Comparison of ENCODE assay signal across 1 cellular context in the genomic region with DNA sequence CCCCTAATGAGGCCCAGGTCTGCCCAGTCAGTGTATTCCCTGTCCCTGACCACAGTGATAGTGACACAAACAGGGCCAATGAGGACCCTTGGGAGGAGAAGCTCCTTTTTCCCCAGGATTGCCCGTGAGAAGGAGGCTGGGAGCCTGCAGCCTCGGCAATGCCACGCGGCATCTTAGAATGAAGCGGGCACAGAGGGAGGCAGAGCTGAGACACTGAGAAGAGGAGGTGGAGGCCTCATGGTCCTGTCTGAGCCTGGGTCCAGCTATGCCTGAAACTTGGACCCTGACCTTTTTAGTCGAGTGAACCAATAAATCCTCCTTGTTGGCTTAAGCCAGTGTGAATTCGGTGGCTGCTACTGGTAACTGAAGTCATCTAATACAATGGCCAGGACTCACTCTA.
TF ChIP-seq lines count a peak whose summit lies in the region.

No MANE protein-coding gene starts in this region.

TF ChIP-seq in HepG2, 621 proteins besides CTCF, POLR2A, EP300 and RAD21 (continued from another document and continues in another):
- TF ChIP-seq, protein P1, sequence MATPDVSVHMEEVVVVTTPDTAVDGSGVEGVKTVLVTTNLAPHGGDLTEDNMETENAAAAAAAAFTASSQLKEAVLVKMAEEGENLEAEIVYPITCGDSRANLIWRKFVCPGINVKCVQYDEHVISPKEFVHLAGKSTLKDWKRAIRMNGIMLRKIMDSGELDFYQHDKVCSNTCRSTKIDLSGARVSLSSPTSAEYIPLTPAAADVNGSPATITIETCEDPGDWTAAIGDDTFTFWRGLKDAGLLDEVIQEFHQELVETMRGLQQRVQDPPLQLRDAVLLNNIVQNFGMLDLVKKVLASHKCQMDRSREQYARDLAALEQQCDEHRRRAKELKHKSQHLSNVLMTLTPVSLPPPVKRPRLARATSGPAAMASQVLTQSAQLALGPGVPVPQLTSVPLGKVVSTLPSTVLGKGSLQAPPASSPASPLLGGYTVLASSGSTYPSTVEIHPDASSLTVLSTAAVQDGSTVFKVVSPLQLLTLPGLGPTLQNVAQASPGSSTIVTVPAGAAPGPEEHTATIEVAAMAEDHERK (CRISPR knock-in tag; IDR thresholded peaks at IDR 0.05; ENCODE audit: low read depth) = no peak
- no peak for TF ChIP-seq SIX1 (CRISPR knock-in tag; IDR thresholded peaks at IDR 0.05; ENCODE audit: borderline replicate concordance)
- TF ChIP-seq CEBPG (CRISPR knock-in tag; IDR thresholded peaks at IDR 0.05) = no peak
- TF ChIP-seq, protein P2, sequence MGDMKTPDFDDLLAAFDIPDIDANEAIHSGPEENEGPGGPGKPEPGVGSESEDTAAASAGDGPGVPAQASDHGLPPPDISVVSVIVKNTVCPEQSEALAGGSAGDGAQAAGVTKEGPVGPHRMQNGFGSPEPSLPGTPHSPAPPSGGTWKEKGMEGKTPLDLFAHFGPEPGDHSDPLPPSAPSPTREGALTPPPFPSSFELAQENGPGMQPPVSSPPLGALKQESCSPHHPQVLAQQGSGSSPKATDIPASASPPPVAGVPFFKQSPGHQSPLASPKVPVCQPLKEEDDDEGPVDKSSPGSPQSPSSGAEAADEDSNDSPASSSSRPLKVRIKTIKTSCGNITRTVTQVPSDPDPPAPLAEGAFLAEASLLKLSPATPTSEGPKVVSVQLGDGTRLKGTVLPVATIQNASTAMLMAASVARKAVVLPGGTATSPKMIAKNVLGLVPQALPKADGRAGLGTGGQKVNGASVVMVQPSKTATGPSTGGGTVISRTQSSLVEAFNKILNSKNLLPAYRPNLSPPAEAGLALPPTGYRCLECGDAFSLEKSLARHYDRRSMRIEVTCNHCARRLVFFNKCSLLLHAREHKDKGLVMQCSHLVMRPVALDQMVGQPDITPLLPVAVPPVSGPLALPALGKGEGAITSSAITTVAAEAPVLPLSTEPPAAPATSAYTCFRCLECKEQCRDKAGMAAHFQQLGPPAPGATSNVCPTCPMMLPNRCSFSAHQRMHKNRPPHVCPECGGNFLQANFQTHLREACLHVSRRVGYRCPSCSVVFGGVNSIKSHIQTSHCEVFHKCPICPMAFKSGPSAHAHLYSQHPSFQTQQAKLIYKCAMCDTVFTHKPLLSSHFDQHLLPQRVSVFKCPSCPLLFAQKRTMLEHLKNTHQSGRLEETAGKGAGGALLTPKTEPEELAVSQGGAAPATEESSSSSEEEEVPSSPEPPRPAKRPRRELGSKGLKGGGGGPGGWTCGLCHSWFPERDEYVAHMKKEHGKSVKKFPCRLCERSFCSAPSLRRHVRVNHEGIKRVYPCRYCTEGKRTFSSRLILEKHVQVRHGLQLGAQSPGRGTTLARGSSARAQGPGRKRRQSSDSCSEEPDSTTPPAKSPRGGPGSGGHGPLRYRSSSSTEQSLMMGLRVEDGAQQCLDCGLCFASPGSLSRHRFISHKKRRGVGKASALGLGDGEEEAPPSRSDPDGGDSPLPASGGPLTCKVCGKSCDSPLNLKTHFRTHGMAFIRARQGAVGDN (CRISPR knock-in tag; IDR thresholded peaks at IDR 0.05) = peak; percentile 69
- 0 out of 2 replicates have a peak, but pooled peaks have one; percentile 51 for TF ChIP-seq PHF21A (CRISPR knock-in tag; IDR thresholded peaks at IDR 0.05)
- no peak for TF ChIP-seq TP53 (CRISPR knock-in tag; conservative IDR thresholded peaks at IDR 0.05)
- TF ChIP-seq, protein P3, sequence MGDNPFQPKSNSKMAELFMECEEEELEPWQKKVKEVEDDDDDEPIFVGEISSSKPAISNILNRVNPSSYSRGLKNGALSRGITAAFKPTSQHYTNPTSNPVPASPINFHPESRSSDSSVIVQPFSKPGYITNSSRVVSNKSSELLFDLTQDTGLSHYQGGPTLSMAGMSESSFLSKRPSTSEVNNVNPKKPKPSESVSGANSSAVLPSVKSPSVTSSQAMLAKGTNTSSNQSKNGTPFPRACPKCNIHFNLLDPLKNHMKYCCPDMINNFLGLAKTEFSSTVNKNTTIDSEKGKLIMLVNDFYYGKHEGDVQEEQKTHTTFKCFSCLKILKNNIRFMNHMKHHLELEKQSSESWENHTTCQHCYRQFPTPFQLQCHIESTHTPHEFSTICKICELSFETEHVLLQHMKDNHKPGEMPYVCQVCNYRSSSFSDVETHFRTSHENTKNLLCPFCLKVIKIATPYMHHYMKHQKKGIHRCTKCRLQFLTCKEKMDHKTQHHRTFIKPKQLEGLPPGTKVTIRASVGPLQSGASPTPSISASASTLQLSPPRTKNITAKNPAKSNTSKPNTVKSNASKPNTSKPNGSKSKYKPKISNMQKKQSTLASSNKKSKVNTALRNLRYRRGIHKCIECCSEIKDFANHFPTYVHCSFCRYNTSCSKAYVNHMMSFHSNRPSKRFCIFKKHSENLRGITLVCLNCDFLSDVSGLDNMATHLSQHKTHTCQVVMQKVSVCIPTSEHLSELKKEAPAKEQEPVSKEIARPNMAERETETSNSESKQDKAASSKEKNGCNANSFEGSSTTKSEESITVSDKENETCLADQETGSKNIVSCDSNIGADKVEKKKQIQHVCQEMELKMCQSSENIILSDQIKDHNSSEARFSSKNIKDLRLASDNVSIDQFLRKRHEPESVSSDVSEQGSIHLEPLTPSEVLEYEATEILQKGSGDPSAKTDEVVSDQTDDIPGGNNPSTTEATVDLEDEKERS (CRISPR knock-in tag; IDR thresholded peaks at IDR 0.05) = no peak
- TF ChIP-seq BCL6 (CRISPR knock-in tag; IDR thresholded peaks at IDR 0.05) = peak; percentile 23; the same call in 1 of the 2 replicates
- no peak for TF ChIP-seq FOXO1 (CRISPR knock-in tag; IDR thresholded peaks at IDR 0.05)
- TF ChIP-seq ZFY (CRISPR knock-in tag; IDR thresholded peaks at IDR 0.05) = no peak
- TF ChIP-seq GABPA (IDR thresholded peaks at IDR 0.05; ENCODE audit: low read depth, low read length) = no peak
- no peak for TF ChIP-seq GABPA (CRISPR knock-in tag; IDR thresholded peaks at IDR 0.05; ENCODE audit: low read depth)
- no peak for TF ChIP-seq ZNF546 (CRISPR knock-in tag; conservative IDR thresholded peaks at IDR 0.05)
- TF ChIP-seq, protein P4, sequence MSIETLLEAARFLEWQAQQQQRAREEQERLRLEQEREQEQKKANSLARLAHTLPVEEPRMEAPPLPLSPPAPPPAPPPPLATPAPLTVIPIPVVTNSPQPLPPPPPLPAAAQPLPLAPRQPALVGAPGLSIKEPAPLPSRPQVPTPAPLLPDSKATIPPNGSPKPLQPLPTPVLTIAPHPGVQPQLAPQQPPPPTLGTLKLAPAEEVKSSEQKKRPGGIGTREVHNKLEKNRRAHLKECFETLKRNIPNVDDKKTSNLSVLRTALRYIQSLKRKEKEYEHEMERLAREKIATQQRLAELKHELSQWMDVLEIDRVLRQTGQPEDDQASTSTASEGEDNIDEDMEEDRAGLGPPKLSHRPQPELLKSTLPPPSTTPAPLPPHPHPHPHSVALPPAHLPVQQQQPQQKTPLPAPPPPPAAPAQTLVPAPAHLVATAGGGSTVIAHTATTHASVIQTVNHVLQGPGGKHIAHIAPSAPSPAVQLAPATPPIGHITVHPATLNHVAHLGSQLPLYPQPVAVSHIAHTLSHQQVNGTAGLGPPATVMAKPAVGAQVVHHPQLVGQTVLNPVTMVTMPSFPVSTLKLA (IDR thresholded peaks at IDR 0.05) = no peak
- TF ChIP-seq ZNF781 (CRISPR knock-in tag; IDR thresholded peaks at IDR 0.05; ENCODE audit: borderline replicate concordance, not compliant biosample characterization) = no peak
- no peak for TF ChIP-seq ZNF839 (CRISPR knock-in tag; IDR thresholded peaks at IDR 0.05; ENCODE audit: borderline replicate concordance)
- peak; percentile 94 for TF ChIP-seq ZNF329 (CRISPR knock-in tag; IDR thresholded peaks at IDR 0.05; ENCODE audit: low read depth)
- no peak for TF ChIP-seq ZNF180 (CRISPR knock-in tag; IDR thresholded peaks at IDR 0.05; ENCODE audit: borderline replicate concordance, low read depth)
- TF ChIP-seq, protein P5, sequence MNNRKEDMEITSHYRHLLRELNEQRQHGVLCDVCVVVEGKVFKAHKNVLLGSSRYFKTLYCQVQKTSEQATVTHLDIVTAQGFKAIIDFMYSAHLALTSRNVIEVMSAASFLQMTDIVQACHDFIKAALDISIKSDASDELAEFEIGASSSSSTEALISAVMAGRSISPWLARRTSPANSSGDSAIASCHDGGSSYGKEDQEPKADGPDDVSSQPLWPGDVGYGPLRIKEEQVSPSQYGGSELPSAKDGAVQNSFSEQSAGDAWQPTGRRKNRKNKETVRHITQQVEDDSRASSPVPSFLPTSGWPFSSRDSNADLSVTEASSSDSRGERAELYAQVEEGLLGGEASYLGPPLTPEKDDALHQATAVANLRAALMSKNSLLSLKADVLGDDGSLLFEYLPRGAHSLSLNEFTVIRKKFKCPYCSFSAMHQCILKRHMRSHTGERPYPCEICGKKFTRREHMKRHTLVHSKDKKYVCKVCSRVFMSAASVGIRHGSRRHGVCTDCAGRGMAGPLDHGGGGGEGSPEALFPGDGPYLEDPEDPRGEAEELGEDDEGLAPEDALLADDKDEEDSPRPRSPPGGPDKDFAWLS (CRISPR knock-in tag; IDR thresholded peaks at IDR 0.05; ENCODE audit: borderline replicate concordance) = no peak
- TF ChIP-seq ZNF331 (CRISPR knock-in tag; IDR thresholded peaks at IDR 0.05) = no peak
- TF ChIP-seq MED1 (CRISPR knock-in tag; IDR thresholded peaks at IDR 0.05) = no peak
- TF ChIP-seq HOXA5 (CRISPR knock-in tag; IDR thresholded peaks at IDR 0.05) = no peak
- TF ChIP-seq BHLHE40 (IDR thresholded peaks at IDR 0.05; ENCODE audit: low read length) = no peak
- no peak for TF ChIP-seq ZFP82 (CRISPR knock-in tag; IDR thresholded peaks at IDR 0.05; ENCODE audit: borderline replicate concordance)
- no peak for TF ChIP-seq ZNF34 (CRISPR knock-in tag; IDR thresholded peaks at IDR 0.05; ENCODE audit: borderline replicate concordance)
- TF ChIP-seq ZBTB20 (CRISPR knock-in tag; IDR thresholded peaks at IDR 0.05; ENCODE audit: borderline replicate concordance, low read depth) = no peak
- peak; percentile 82 for TF ChIP-seq HNF4A (CRISPR knock-in tag; IDR thresholded peaks at IDR 0.05)
- TF ChIP-seq ZNF572 (CRISPR knock-in tag; IDR thresholded peaks at IDR 0.05) = no peak
- TF ChIP-seq MEIS1 (CRISPR knock-in tag; IDR thresholded peaks at IDR 0.05; ENCODE audit: borderline replicate concordance) = no peak
- 0 out of 2 replicates have a peak, but pooled peaks have one; percentile 5 for TF ChIP-seq SAP130 (CRISPR knock-in tag; IDR thresholded peaks at IDR 0.05; ENCODE audit: low read depth)
- TF ChIP-seq ZNF790 (CRISPR knock-in tag; IDR thresholded peaks at IDR 0.05; ENCODE audit: borderline replicate concordance) = no peak
- TF ChIP-seq, protein P6, sequence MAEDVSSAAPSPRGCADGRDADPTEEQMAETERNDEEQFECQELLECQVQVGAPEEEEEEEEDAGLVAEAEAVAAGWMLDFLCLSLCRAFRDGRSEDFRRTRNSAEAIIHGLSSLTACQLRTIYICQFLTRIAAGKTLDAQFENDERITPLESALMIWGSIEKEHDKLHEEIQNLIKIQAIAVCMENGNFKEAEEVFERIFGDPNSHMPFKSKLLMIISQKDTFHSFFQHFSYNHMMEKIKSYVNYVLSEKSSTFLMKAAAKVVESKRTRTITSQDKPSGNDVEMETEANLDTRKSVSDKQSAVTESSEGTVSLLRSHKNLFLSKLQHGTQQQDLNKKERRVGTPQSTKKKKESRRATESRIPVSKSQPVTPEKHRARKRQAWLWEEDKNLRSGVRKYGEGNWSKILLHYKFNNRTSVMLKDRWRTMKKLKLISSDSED (CRISPR knock-in tag; IDR thresholded peaks at IDR 0.05) = no peak
- no peak for TF ChIP-seq ZNF230 (CRISPR knock-in tag; IDR thresholded peaks at IDR 0.05)
- TF ChIP-seq, protein P7, sequence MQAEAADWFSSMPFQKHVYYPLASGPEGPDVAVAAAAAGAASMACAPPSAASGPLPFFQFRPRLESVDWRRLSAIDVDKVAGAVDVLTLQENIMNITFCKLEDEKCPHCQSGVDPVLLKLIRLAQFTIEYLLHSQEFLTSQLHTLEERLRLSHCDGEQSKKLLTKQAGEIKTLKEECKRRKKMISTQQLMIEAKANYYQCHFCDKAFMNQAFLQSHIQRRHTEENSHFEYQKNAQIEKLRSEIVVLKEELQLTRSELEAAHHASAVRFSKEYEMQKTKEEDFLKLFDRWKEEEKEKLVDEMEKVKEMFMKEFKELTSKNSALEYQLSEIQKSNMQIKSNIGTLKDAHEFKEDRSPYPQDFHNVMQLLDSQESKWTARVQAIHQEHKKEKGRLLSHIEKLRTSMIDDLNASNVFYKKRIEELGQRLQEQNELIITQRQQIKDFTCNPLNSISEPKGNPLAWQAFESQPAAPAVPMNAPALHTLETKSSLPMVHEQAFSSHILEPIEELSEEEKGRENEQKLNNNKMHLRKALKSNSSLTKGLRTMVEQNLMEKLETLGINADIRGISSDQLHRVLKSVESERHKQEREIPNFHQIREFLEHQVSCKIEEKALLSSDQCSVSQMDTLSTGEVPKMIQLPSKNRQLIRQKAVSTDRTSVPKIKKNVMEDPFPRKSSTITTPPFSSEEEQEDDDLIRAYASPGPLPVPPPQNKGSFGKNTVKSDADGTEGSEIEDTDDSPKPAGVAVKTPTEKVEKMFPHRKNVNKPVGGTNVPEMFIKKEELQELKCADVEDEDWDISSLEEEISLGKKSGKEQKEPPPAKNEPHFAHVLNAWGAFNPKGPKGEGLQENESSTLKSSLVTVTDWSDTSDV (CRISPR knock-in tag; IDR thresholded peaks at IDR 0.05) = no peak
- TF ChIP-seq HNRNPH1 (optimal IDR thresholded peaks at IDR 0.05; ENCODE audit: low read depth, low read length) = no peak
- no peak for TF ChIP-seq HOXA7 (CRISPR knock-in tag; IDR thresholded peaks at IDR 0.05)
- TF ChIP-seq GABPB1 (CRISPR knock-in tag; IDR thresholded peaks at IDR 0.05) = no peak
- TF ChIP-seq ZNF274 (CRISPR knock-in tag; IDR thresholded peaks at IDR 0.05) = no peak
- TF ChIP-seq PITX1 (CRISPR knock-in tag; IDR thresholded peaks at IDR 0.05) = no peak
- TF ChIP-seq, protein P8, sequence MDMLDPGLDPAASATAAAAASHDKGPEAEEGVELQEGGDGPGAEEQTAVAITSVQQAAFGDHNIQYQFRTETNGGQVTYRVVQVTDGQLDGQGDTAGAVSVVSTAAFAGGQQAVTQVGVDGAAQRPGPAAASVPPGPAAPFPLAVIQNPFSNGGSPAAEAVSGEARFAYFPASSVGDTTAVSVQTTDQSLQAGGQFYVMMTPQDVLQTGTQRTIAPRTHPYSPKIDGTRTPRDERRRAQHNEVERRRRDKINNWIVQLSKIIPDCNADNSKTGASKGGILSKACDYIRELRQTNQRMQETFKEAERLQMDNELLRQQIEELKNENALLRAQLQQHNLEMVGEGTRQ (IDR thresholded peaks at IDR 0.05; ENCODE audit: low read depth, low read length) = no peak
- TF ChIP-seq, protein P8 (CRISPR knock-in tag; IDR thresholded peaks at IDR 0.05; ENCODE audit: borderline replicate concordance) = no peak
